1 cellular context compared by ENCODE assay signal in genomic region chr5:79093762-79094161, GRCh38.
TF ChIP-seq lines count a peak whose summit lies in the region.

No MANE protein-coding gene starts in this region.

TF ChIP-seq in SK-N-SH, 30 proteins besides CTCF, POLR2A, EP300 and RAD21 (continued from another document):
- TF ChIP-seq, protein P1, sequence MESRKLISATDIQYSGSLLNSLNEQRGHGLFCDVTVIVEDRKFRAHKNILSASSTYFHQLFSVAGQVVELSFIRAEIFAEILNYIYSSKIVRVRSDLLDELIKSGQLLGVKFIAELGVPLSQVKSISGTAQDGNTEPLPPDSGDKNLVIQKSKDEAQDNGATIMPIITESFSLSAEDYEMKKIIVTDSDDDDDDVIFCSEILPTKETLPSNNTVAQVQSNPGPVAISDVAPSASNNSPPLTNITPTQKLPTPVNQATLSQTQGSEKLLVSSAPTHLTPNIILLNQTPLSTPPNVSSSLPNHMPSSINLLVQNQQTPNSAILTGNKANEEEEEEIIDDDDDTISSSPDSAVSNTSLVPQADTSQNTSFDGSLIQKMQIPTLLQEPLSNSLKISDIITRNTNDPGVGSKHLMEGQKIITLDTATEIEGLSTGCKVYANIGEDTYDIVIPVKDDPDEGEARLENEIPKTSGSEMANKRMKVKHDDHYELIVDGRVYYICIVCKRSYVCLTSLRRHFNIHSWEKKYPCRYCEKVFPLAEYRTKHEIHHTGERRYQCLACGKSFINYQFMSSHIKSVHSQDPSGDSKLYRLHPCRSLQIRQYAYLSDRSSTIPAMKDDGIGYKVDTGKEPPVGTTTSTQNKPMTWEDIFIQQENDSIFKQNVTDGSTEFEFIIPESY (IDR thresholded peaks at IDR 0.05; ENCODE audit: borderline replicate concordance, low read depth): no peak
- TF ChIP-seq USF1 (IDR thresholded peaks at IDR 0.05; ENCODE audit: borderline replicate concordance, low read depth): no peak
- TF ChIP-seq CHD2 (IDR thresholded peaks at IDR 0.05; ENCODE audit: low read length, partially characterized antibody): peak; percentile 62
- peak; percentile 89 for TF ChIP-seq GATA2 (CRISPR knock-in tag; IDR thresholded peaks at IDR 0.05)
